In the genomic region with DNA sequence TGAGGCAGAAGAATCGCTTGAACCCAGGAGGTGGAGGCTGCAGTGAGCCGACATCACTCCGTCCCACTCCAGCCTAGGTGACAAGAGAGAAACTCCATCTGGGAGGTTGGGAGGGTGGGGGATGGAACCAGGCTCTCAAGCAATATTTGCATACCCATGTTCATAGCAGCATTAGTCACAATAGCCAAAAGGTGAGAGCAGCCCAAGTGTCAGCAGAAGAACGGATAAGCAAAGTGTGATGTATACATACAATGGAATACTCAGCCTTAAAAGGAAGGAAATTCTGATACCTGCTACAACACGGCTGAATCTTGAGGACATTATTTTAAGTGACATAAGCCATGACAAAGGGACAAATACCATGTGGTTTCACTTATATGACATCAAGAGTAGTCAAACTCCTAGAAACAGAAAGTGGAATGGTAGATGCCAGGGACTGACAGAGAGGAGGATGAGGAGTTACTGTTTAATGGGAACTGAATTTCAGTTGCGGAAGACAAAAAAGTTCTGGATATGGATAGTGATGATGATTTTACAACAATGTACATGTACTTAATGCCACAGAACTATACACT, we compare ENCODE assay signal across 25 cellular contexts. TPM values are rescaled to one million over a fixed set of nuclear protein-coding genes. Genes with fewer than 3 reads are reported as not detected.
DNase-seq lines count a peak whose midpoint lies in the region; ATAC-seq and TF ChIP-seq lines count a peak whose summit lies in the region.
"Had no signal": no experiment of that assay in that cellular context is flagged by ENCODE, and none has a peak within 500 bp of the region (broad histone marks: within the 10 kb centered on the region; RNA-seq: fewer than 3 reads in every experiment).

No MANE protein-coding gene starts in this region.

- H3K27me3 Mint-ChIP-seq in T-helper 2 cell treated with Interferon-gamma antibody and Interleukin-4, amounts not matched to agents 5 μg/mL and 100 μg/mL, for 36 hours (ENCODE audit: low read depth), result no peaks in the 10 kb centered on the region
- no peaks in the 10 kb centered on the region for H3K27me3 Mint-ChIP-seq in CD4-positive, alpha-beta T cell
- no peaks in the 10 kb centered on the region for H3K27me3 Mint-ChIP-seq in T-helper 1 cell treated with Interleukin-12 subunit alpha and Interleukin-12 subunit beta and Interleukin-4 antibody, amounts not matched to agents 30 μg/mL and 1 μg/mL, for 36 hours (ENCODE audit: low read depth)
- no peaks in the 10 kb centered on the region for H3K27me3 Mint-ChIP-seq in chondrocyte (ENCODE audit: low read depth)

- ATAC-seq in CD4-positive, alpha-beta T cell (ENCODE audit: poor library complexity), result peak; percentile 39
- ATAC-seq in GM18519 (IDR thresholded peaks at IDR 0.05; ENCODE audit: low FRiP score, unreplicated experiment) (no peak), HG03280 (IDR thresholded peaks at IDR 0.05; ENCODE audit: unreplicated experiment) (no peak)
- ATAC-seq: gastroesophageal sphincter, left lung, upper lobe of right lung had no signal

- peaks cover 41% of the 10 kb centered on the region for H3K36me3 Mint-ChIP-seq in T-helper 2 cell treated with Interferon-gamma antibody and Interleukin-4, amounts not matched to agents 5 μg/mL and 100 μg/mL, for 36 hours (ENCODE audit: low read depth)
- peaks cover 61% of the 10 kb centered on the region for H3K36me3 Mint-ChIP-seq in CD4-positive, alpha-beta T cell (ENCODE audit: low read depth)
- peaks cover 27% of the 10 kb centered on the region for H3K36me3 Mint-ChIP-seq in T-helper 1 cell treated with Interleukin-12 subunit alpha and Interleukin-12 subunit beta and Interleukin-4 antibody, amounts not matched to agents 30 μg/mL and 1 μg/mL, for 36 hours (ENCODE audit: low read depth)
- H3K36me3 Mint-ChIP-seq in chondrocyte (ENCODE audit: low read depth), result peaks cover 16% of the 10 kb centered on the region

- H3K27ac Mint-ChIP-seq in T-helper 2 cell treated with Interferon-gamma antibody and Interleukin-4, amounts not matched to agents 5 μg/mL and 100 μg/mL, for 36 hours, result peak overlapping the region; percentile 75
- H3K27ac Mint-ChIP-seq in CD4-positive, alpha-beta T cell, result peak overlapping the region; percentile 69
- H3K27ac Mint-ChIP-seq in T-helper 1 cell treated with Interleukin-12 subunit alpha and Interleukin-12 subunit beta and Interleukin-4 antibody, amounts not matched to agents 30 μg/mL and 1 μg/mL, for 36 hours, result peak overlapping the region; percentile 5
- H3K27ac Mint-ChIP-seq in chondrocyte (ENCODE audit: unreplicated experiment), result peak overlapping the region; percentile 22
- H3K27ac Mint-ChIP-seq: endodermal cell had no signal

- peak overlapping the region; percentile 46 for H3K4me3 Mint-ChIP-seq in T-helper 2 cell treated with Interferon-gamma antibody and Interleukin-4, amounts not matched to agents 5 μg/mL and 100 μg/mL, for 36 hours
- peak overlapping the region; percentile 3 for H3K4me3 Mint-ChIP-seq in CD4-positive, alpha-beta T cell
- H3K4me3 Mint-ChIP-seq in T-helper 1 cell treated with Interleukin-12 subunit alpha and Interleukin-12 subunit beta and Interleukin-4 antibody, amounts not matched to agents 30 μg/mL and 1 μg/mL, for 36 hours, result no peak overlapping the region
- H3K4me3 Mint-ChIP-seq in chondrocyte (ENCODE audit: unreplicated experiment), result no peak overlapping the region
- H3K4me3 Mint-ChIP-seq: endodermal cell, nephron had no signal

- no peak for DNase-seq in T-helper 2 cell treated with Interferon-gamma antibody and Interleukin-4, amounts not matched to agents 5 μg/mL and 100 μg/mL, for 36 hours (ENCODE audit: low spot score)
- DNase-seq in T-helper 2 cell (no peak), chondrocyte (ENCODE audit: low spot score) (no peak), cortex of kidney (lab: John Stamatoyannopoulos, UW) (no peak)
- no peak for DNase-seq in CD4-positive, alpha-beta T cell
- DNase-seq: AML-193; endodermal cell; esophagus squamous epithelium; GF-D8; hypothalamus; Karpas-422; left lung; NCI-H146; NCI-H2171 treated with DMSO at 0.1 percent for 48 hours; NCI-H524; ovary; Peyer's patch; stimulated activated CD4-positive, alpha-beta T cell treated with anti-CD3 and anti-CD28 coated beads, Interleukin-2, amount 100 ng/mL, for 24 hours; upper lobe of right lung; WERI-Rb-1 had no signal

- H3K27me3 ChIP-seq in CD4-positive, alpha-beta T cell (ENCODE audit: control insufficient read depth, insufficient read depth, low read length), result no peaks in the 10 kb centered on the region
- H3K27me3 ChIP-seq: esophagus squamous epithelium, gastroesophageal sphincter, left lung, ovary, Peyer's patch, upper lobe of right lung had no signal

- intact Hi-C loops in CD4-positive, alpha-beta T cell (cut with DNase I, micrococcal nuclease), result no loop called here

- POLR2A ChIA-PET in CD4-positive, alpha-beta T cell (lab: Charles Lee), result interaction anchor here (2.0 kb wide), 1 partner anchor 11 kb away, joined by 4 read pairs; a partner anchor contains a TSS

- CTCF ChIA-PET in CD4-positive, alpha-beta T cell (lab: Charles Lee), result no interaction called here

- H3K4me1 Mint-ChIP-seq in T-helper 2 cell treated with Interferon-gamma antibody and Interleukin-4, amounts not matched to agents 5 μg/mL and 100 μg/mL, for 36 hours (ENCODE audit: low read depth), result peaks cover 46% of the 10 kb centered on the region
- peaks cover 68% of the 10 kb centered on the region for H3K4me1 Mint-ChIP-seq in CD4-positive, alpha-beta T cell (ENCODE audit: low read depth)
- peaks cover 37% of the 10 kb centered on the region for H3K4me1 Mint-ChIP-seq in T-helper 1 cell treated with Interleukin-12 subunit alpha and Interleukin-12 subunit beta and Interleukin-4 antibody, amounts not matched to agents 30 μg/mL and 1 μg/mL, for 36 hours (ENCODE audit: low read depth)
- peaks cover 27% of the 10 kb centered on the region for H3K4me1 Mint-ChIP-seq in chondrocyte (ENCODE audit: low read depth)
- H3K4me1 Mint-ChIP-seq: nephron had no signal

- TF ChIP-seq CTCF in CD4-positive, alpha-beta T cell (IDR thresholded peaks at IDR 0.05), result no peak
- no peak for TF ChIP-seq CTCF in chondrocyte (IDR thresholded peaks at IDR 0.05)

- no peak overlapping the region for H3K27ac ChIP-seq in CD4-positive, alpha-beta T cell (ENCODE audit: low read depth, low read length)
- H3K27ac ChIP-seq: esophagus squamous epithelium, gastroesophageal sphincter, left lung, ovary, Peyer's patch, upper lobe of right lung, WERI-Rb-1 had no signal

- H3K9me3 ChIP-seq in CD4-positive, alpha-beta T cell (ENCODE audit: control insufficient read depth, low read length), result no peaks in the 10 kb centered on the region
- H3K9me3 ChIP-seq: esophagus squamous epithelium, gastroesophageal sphincter, left lung, ovary, Peyer's patch, upper lobe of right lung had no signal

- no peaks in the 10 kb centered on the region for H3K9me3 Mint-ChIP-seq in T-helper 2 cell treated with Interferon-gamma antibody and Interleukin-4, amounts not matched to agents 5 μg/mL and 100 μg/mL, for 36 hours
- H3K9me3 Mint-ChIP-seq in CD4-positive, alpha-beta T cell, result no peaks in the 10 kb centered on the region
- H3K9me3 Mint-ChIP-seq in T-helper 1 cell treated with Interleukin-12 subunit alpha and Interleukin-12 subunit beta and Interleukin-4 antibody, amounts not matched to agents 30 μg/mL and 1 μg/mL, for 36 hours, result no peaks in the 10 kb centered on the region
- no peaks in the 10 kb centered on the region for H3K9me3 Mint-ChIP-seq in chondrocyte (ENCODE audit: low read depth)
- H3K9me3 Mint-ChIP-seq: endodermal cell, nephron had no signal

RNA-seq across cellular contexts. Expression of a gene that starts 11.6 kb away (rescaled TPM):
- 10 to 100 TPM; 41.8 to 44.1 TPM for total RNA-seq in CD4-positive, alpha-beta T cell
- 248 to 266 TPM (median 253 TPM) in 3 replicates for total RNA-seq in chondrocyte

RNA-seq across cellular contexts. Expression of a gene that starts 20.7 kb away (rescaled TPM):
- total RNA-seq in CD4-positive, alpha-beta T cell, result 1 to 10 TPM; 7.1 to 8.9 TPM
- total RNA-seq in chondrocyte, result 52.1 to 89.9 TPM (median 88.0 TPM) in 3 replicates

Comparison
In these comparisons a context has a peak if more than half of its experiments do, and no peak if none do; other contexts are left out.
1. H3K27ac Mint-ChIP-seq: peak in every context shown above with its lines; median percentile 75 in T-helper 2 cell treated with Interferon-gamma antibody and Interleukin-4, amounts not matched to agents 5 μg/mL and 100 μg/mL, for 36 hours; 69 in CD4-positive, alpha-beta T cell; 22 in chondrocyte; 5 in T-helper 1 cell treated with Interleukin-12 subunit alpha and Interleukin-12 subunit beta and Interleukin-4 antibody, amounts not matched to agents 30 μg/mL and 1 μg/mL, for 36 hours.
2. H3K4me3 Mint-ChIP-seq: peak in T-helper 2 cell treated with Interferon-gamma antibody and Interleukin-4, amounts not matched to agents 5 μg/mL and 100 μg/mL, for 36 hours (single experiment) and CD4-positive, alpha-beta T cell (single experiment); none in T-helper 1 cell treated with Interleukin-12 subunit alpha and Interleukin-12 subunit beta and Interleukin-4 antibody, amounts not matched to agents 30 μg/mL and 1 μg/mL, for 36 hours (single experiment) and chondrocyte (single experiment).